1 cellular context compared by ENCODE assay signal in the genomic region with DNA sequence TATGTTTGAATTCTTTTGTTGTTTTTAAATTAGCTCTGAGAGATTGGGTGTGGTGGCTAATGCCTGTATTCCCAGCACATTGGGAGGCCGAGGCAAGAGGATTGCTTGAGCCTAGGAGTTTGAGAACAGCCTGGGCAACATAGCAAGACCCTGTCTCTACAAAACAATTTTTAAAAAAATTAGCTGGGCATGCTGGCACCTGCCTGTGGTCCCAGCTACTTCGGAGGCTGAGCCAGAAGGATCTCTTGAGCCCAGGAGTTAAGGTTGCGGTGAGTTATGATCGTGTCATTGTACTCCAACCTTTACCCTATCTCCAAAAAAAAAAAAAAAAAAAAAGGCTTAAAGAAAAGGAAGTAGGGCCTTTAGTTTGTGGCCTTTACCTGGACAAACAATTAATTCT.
TF ChIP-seq lines count a peak whose summit lies in the region.

No MANE protein-coding gene starts in this region.

TF ChIP-seq in SK-N-SH treated with all-trans-retinoic acid at 6 μM for 48 hours, 23 proteins besides CTCF, POLR2A, EP300 and RAD21 (continued from another document):
- TF ChIP-seq, protein P1, sequence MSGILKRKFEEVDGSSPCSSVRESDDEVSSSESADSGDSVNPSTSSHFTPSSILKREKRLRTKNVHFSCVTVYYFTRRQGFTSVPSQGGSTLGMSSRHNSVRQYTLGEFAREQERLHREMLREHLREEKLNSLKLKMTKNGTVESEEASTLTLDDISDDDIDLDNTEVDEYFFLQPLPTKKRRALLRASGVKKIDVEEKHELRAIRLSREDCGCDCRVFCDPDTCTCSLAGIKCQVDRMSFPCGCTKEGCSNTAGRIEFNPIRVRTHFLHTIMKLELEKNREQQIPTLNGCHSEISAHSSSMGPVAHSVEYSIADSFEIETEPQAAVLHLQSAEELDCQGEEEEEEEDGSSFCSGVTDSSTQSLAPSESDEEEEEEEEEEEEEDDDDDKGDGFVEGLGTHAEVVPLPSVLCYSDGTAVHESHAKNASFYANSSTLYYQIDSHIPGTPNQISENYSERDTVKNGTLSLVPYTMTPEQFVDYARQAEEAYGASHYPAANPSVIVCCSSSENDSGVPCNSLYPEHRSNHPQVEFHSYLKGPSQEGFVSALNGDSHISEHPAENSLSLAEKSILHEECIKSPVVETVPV (CRISPR knock-in tag; IDR thresholded peaks at IDR 0.05) = no peak
- TF ChIP-seq TSHZ2 (CRISPR knock-in tag; IDR thresholded peaks at IDR 0.05) (no peak), ZC3H10 (CRISPR knock-in tag; IDR thresholded peaks at IDR 0.05) (no peak), RARB (CRISPR knock-in tag; IDR thresholded peaks at IDR 0.05) (no peak), TOX (CRISPR knock-in tag; IDR thresholded peaks at IDR 0.05; ENCODE audit: borderline replicate concordance) (no peak), ZNF565 (CRISPR knock-in tag; conservative IDR thresholded peaks at IDR 0.05; ENCODE audit: low read depth) (no peak), ZNF8 (CRISPR knock-in tag; IDR thresholded peaks at IDR 0.05) (no peak), TCF4 (CRISPR knock-in tag; IDR thresholded peaks at IDR 0.05; ENCODE audit: borderline replicate concordance) (no peak), CSDC2 (CRISPR knock-in tag; IDR thresholded peaks at IDR 0.05) (no peak), ZNF70 (CRISPR knock-in tag; IDR thresholded peaks at IDR 0.05) (no peak), ZFP30 (CRISPR knock-in tag; IDR thresholded peaks at IDR 0.05) (no peak)
- TF ChIP-seq, protein P2, sequence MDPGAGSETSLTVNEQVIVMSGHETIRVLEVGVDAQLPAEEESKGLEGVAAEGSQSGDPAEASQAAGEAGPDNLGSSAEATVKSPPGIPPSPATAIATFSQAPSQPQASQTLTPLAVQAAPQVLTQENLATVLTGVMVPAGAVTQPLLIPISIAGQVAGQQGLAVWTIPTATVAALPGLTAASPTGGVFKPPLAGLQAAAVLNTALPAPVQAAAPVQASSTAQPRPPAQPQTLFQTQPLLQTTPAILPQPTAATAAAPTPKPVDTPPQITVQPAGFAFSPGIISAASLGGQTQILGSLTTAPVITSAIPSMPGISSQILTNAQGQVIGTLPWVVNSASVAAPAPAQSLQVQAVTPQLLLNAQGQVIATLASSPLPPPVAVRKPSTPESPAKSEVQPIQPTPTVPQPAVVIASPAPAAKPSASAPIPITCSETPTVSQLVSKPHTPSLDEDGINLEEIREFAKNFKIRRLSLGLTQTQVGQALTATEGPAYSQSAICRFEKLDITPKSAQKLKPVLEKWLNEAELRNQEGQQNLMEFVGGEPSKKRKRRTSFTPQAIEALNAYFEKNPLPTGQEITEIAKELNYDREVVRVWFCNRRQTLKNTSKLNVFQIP (CRISPR knock-in tag; IDR thresholded peaks at IDR 0.05; ENCODE audit: borderline replicate concordance, low read depth) = no peak
TF ChIP-seq in SK-N-SH treated with all-trans-retinoic acid at 6 μM for 48 hours: peak in this region for 0.
